18 cellular contexts compared by ENCODE assay signal in genomic region chr1:91123319-91123718, GRCh38.
"Had no signal": no experiment of that assay in that cellular context is flagged by ENCODE, and none has a peak within 500 bp of the region (broad histone marks: within the 10 kb centered on the region; RNA-seq: fewer than 3 reads in every experiment).

No MANE protein-coding gene starts in this region.

- H3K9me3 Mint-ChIP-seq: activated B cell treated with CpG ODN at 0.5 μM for 24 hours; activated naive CD4-positive, alpha-beta T cell treated with anti-CD3 and anti-CD28 coated beads, Interleukin-2, amount 10 ng/mL, durations not matched to agents 7 days and 5 days; neural progenitor cell had no signal

- H3K9me3 ChIP-seq: sigmoid colon, thoracic aorta, upper lobe of left lung had no signal

- H3K4me3 Mint-ChIP-seq: activated B cell treated with CpG ODN at 0.5 μM for 24 hours; activated CD4-positive, alpha-beta T cell treated with anti-CD3 and anti-CD28 coated beads for 36 hours; activated naive CD4-positive, alpha-beta T cell treated with anti-CD3 and anti-CD28 coated beads, Interleukin-2, amount 10 ng/mL, durations not matched to agents 7 days and 5 days; neural progenitor cell had no signal

- H3K9ac ChIP-seq: neural progenitor cell had no signal

- H3K4me3 ChIP-seq: neural progenitor cell, sigmoid colon, smooth muscle cell, thoracic aorta, upper lobe of left lung had no signal

- DNase-seq: activated B cell treated with CpG ODN at 0.5 μM for 24 hours; activated effector memory CD4-positive, alpha-beta T cell treated with anti-CD3 and anti-CD28 coated beads, Interleukin-2, amount 50 U/mL, for 16 hours; activated naive CD4-positive, alpha-beta T cell treated with anti-CD3 and anti-CD28 coated beads, Interleukin-2, amount 10 ng/mL, durations not matched to agents 7 days and 5 days; erythroblast; foreskin fibroblast; left ventricle myocardium superior; posterior cingulate gyrus; sigmoid colon; stimulated activated CD4-positive, alpha-beta T cell treated with anti-CD3 and anti-CD28 coated beads, Interleukin-2, amount 100 ng/mL, for 48 hours; stimulated activated CD8-positive, alpha-beta memory T cell treated with anti-CD3 and anti-CD28 coated beads, Interleukin-4, amount 100 ng/mL, for 48 hours; stimulated activated naive CD4-positive, alpha-beta T cell treated with Interleukin-2 at 50 U/mL for 16 hours; T-helper 1 cell; T-helper 9 cell; upper lobe of left lung had no signal

- H3K4me2 ChIP-seq: neural progenitor cell, smooth muscle cell had no signal

- H3K4me1 Mint-ChIP-seq: activated B cell treated with CpG ODN at 0.5 μM for 24 hours; activated naive CD4-positive, alpha-beta T cell treated with anti-CD3 and anti-CD28 coated beads, Interleukin-2, amount 10 ng/mL, durations not matched to agents 7 days and 5 days had no signal

- H3K36me3 ChIP-seq: neural progenitor cell, sigmoid colon, thoracic aorta, upper lobe of left lung had no signal

- H3K27ac ChIP-seq: neural progenitor cell, sigmoid colon, thoracic aorta, upper lobe of left lung had no signal

- H3K27me3 ChIP-seq: neural progenitor cell, sigmoid colon, upper lobe of left lung had no signal

- H3K36me3 Mint-ChIP-seq: activated naive CD4-positive, alpha-beta T cell treated with anti-CD3 and anti-CD28 coated beads, Interleukin-2, amount 10 ng/mL, durations not matched to agents 7 days and 5 days; neural progenitor cell had no signal

- ATAC-seq: left ventricle myocardium superior had no signal

- H3K27ac Mint-ChIP-seq: activated B cell treated with CpG ODN at 0.5 μM for 24 hours; activated naive CD4-positive, alpha-beta T cell treated with anti-CD3 and anti-CD28 coated beads, Interleukin-2, amount 10 ng/mL, durations not matched to agents 7 days and 5 days; neural progenitor cell had no signal
